In the genomic region with DNA sequence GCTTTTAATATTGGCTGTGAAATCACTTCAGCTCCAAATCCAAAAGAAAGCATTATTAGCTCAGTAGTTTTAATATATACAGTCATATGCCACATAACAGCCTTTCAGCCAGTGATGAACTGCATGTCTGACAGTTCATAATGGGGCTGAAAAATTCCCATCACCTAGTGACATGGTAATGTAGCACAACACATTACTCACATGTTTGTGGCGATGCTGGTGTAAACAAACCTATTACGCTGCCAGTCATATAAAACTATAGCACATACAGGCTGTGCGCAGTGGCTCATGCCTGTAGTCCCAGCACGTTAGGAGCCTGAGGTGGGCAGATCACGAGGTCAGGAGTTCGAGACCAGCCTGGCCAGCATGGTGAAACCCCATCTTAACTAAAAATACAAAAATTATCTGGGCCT, we compare ENCODE assay signal across 1 cellular context.
TF ChIP-seq lines count a peak whose summit lies in the region.

No MANE protein-coding gene starts in this region.

TF ChIP-seq in GM12878, 131 proteins besides CTCF, POLR2A, EP300 and RAD21 (continued from another document):
- TF ChIP-seq, protein P1, sequence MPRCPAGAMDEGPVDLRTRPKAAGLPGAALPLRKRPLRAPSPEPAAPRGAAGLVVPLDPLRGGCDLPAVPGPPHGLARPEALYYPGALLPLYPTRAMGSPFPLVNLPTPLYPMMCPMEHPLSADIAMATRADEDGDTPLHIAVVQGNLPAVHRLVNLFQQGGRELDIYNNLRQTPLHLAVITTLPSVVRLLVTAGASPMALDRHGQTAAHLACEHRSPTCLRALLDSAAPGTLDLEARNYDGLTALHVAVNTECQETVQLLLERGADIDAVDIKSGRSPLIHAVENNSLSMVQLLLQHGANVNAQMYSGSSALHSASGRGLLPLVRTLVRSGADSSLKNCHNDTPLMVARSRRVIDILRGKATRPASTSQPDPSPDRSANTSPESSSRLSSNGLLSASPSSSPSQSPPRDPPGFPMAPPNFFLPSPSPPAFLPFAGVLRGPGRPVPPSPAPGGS (IDR thresholded peaks at IDR 0.05; ENCODE audit: borderline replicate concordance, insufficient read depth, low read depth, low read length, poor library complexity, severe bottlenecking) = no peak
- no peak for TF ChIP-seq FOXK2 (IDR thresholded peaks at IDR 0.05)
- no peak for TF ChIP-seq ZNF24 (IDR thresholded peaks at IDR 0.05)
- TF ChIP-seq, protein P2, sequence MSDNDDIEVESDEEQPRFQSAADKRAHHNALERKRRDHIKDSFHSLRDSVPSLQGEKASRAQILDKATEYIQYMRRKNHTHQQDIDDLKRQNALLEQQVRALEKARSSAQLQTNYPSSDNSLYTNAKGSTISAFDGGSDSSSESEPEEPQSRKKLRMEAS (IDR thresholded peaks at IDR 0.05; ENCODE audit: low read depth, low read length) = no peak
- TF ChIP-seq ZBED1 (IDR thresholded peaks at IDR 0.05; ENCODE audit: borderline replicate concordance) = no peak
- TF ChIP-seq, protein P3, sequence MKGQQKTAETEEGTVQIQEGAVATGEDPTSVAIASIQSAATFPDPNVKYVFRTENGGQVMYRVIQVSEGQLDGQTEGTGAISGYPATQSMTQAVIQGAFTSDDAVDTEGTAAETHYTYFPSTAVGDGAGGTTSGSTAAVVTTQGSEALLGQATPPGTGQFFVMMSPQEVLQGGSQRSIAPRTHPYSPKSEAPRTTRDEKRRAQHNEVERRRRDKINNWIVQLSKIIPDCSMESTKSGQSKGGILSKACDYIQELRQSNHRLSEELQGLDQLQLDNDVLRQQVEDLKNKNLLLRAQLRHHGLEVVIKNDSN (IDR thresholded peaks at IDR 0.05; ENCODE audit: borderline replicate concordance, extremely low read length, insufficient read depth, low read depth, low read length) = no peak
- no peak for TF ChIP-seq SUPT20H (IDR thresholded peaks at IDR 0.05; ENCODE audit: borderline replicate concordance, control insufficient read depth, low read depth, low read length)
- no peak for TF ChIP-seq TARDBP (IDR thresholded peaks at IDR 0.05; ENCODE audit: borderline replicate concordance)
- no peak for TF ChIP-seq CBX3 (IDR thresholded peaks at IDR 0.05; ENCODE audit: borderline replicate concordance, low read depth)
- TF ChIP-seq BHLHE40 (IDR thresholded peaks at IDR 0.05; ENCODE audit: borderline replicate concordance in 1 of 2, low read depth in 2 of 2, low read length in 1 of 2) = no peak
- TF ChIP-seq PAX8 (IDR thresholded peaks at IDR 0.05) = no peak
- no peak for TF ChIP-seq CBFB (IDR thresholded peaks at IDR 0.05; ENCODE audit: low read depth)
- no peak for TF ChIP-seq IKZF2 (IDR thresholded peaks at IDR 0.05)
